36 cellular contexts compared by ENCODE assay signal in genomic region chr2:102492006-102492405, GRCh38. TPM values are rescaled to one million over a fixed set of nuclear protein-coding genes. Genes with fewer than 3 reads are reported as not detected.
"Had no signal": no experiment of that assay in that cellular context is flagged by ENCODE, and none has a peak within 500 bp of the region (broad histone marks: within the 10 kb centered on the region; RNA-seq: fewer than 3 reads in every experiment).

No MANE protein-coding gene starts in this region.

- H3K27ac ChIP-seq: KMS-11 had no signal

- DNase-seq: Karpas-422, Kasumi-1, MG63, MM.1S, MV-4-11, NCI-H1048, NCI-H1092, NCI-H1092 treated with DMSO at 0.1 percent for 48 hours, NCI-H1105, NCI-H1105 treated with DMSO at 0.1 percent for 48 hours, NCI-H1417, NCI-H1417 treated with DMSO at 0.1 percent for 48 hours, NCI-H1436, NCI-H1436 treated with DMSO at 0.1 percent for 48 hours, NCI-H146, NCI-H1694, NCI-H1694 treated with DMSO at 0.1 percent for 48 hours, NCI-H187, NCI-H187 treated with DMSO at 0.1 percent for 48 hours, NCI-H1930, NCI-H2029, NCI-H2029 treated with DMSO at 0.1 percent for 48 hours, NCI-H2081, NCI-H2081 treated with DMSO at 0.1 percent for 48 hours, NCI-H2107, NCI-H2171, NCI-H2171 treated with DMSO at 0.1 percent for 48 hours, NCI-H2227 treated with DMSO at 0.1 percent for 48 hours, NCI-H226, NCI-H345, NCI-H446, NCI-H446 treated with DMSO at 0.1 percent for 48 hours, NCI-H510A had no signal

- H3K27me3 ChIP-seq: MG63 had no signal

- H3K36me3 ChIP-seq: MG63 had no signal

- H3K4me3 ChIP-seq: MG63 had no signal

RNA-seq across cellular contexts. Expression of gene SLC9A4, which starts 19.0 kb away (rescaled TPM):
- total RNA-seq: M059J, NCI-H460 had no signal
